In genomic region chr18:23036611-23037259, GRCh38 we compare ENCODE assay signal across 16 cellular contexts.
A peak's percentile ranks its signal among the peaks of the same experiment; 100 is the strongest.
DNase-seq lines count a peak whose midpoint lies in the region; ATAC-seq and TF ChIP-seq lines count a peak whose summit lies in the region.
"Had no signal": no experiment of that assay in that cellular context is flagged by ENCODE, and none has a peak within 500 bp of the region (broad histone marks: within the 10 kb centered on the region; RNA-seq: fewer than 3 reads in every experiment).

No MANE protein-coding gene starts in this region.

- H2BK5ac ChIP-seq in trophoblast cell (ENCODE audit: low read depth, low read length, poor library complexity): no peak overlapping the region

- H3K4me3 ChIP-seq in HUES64 (ENCODE audit: low read length): no peak overlapping the region
- H3K4me3 ChIP-seq in PC-9: no peak overlapping the region
- H3K4me3 ChIP-seq in iPS-18a (ENCODE audit: low read length): no peak overlapping the region
- H3K4me3 ChIP-seq in trophoblast cell (ENCODE audit: low read depth, low read length): no peak overlapping the region
- H3K4me3 ChIP-seq in esophagus squamous epithelium: no peak overlapping the region

- peaks cover 35% of the 10 kb centered on the region for H3F3A ChIP-seq in PC-9 (ENCODE audit: insufficient read depth, low read depth)

- no peak overlapping the region for H3K23ac ChIP-seq in trophoblast cell (ENCODE audit: low read length)

- DNase-seq in PC-9 (peak; percentile 29 to 81), trophoblast cell (peak; percentile 76), T-helper 17 cell (no peak), esophagus squamous epithelium (lab: John Stamatoyannopoulos, UW) (no peak)
- no peak for DNase-seq in stimulated activated naive CD4-positive, alpha-beta T cell (lab: John Stamatoyannopoulos, UW)
- DNase-seq: ACHN, C1 segment of cervical spinal cord, KG1, MV-4-11, NCI-H1694 treated with DMSO at 0.1 percent for 48 hours, NCI-H510A treated with DMSO at 0.1 percent for 48 hours, NCI-H774, RPMI8226, SHP77 treated with DMSO at 0.1 percent for 48 hours had no signal

- H3K9me3 ChIP-seq in HUES64 (ENCODE audit: insufficient read depth, low read depth, low read length) (no peaks in the 10 kb centered on the region), PC-9 (ENCODE audit: insufficient read depth, low read depth) (no peaks in the 10 kb centered on the region), iPS-18a (ENCODE audit: control insufficient read depth, low read depth, low read length) (no peaks in the 10 kb centered on the region), trophoblast cell (ENCODE audit: insufficient read depth, low read depth, low read length) (no peaks in the 10 kb centered on the region), T-helper 17 cell (ENCODE audit: control insufficient read depth, low read length, poor library complexity, severe bottlenecking) (no peaks in the 10 kb centered on the region), esophagus squamous epithelium (no peaks in the 10 kb centered on the region)

- no peaks in the 10 kb centered on the region for H3K79me1 ChIP-seq in trophoblast cell (ENCODE audit: low read length)

- H3K4me2 ChIP-seq in PC-9 (0 out of 2 replicates have a peak overlapping the region, but pooled peaks have one; percentile 28), trophoblast cell (ENCODE audit: low read length) (no peak overlapping the region)

- no peak overlapping the region for H3K18ac ChIP-seq in trophoblast cell (ENCODE audit: low read length)

- no peak overlapping the region for H2AFZ ChIP-seq in PC-9
- no peak overlapping the region for H2AFZ ChIP-seq in trophoblast cell (ENCODE audit: insufficient read depth, low read length, poor library complexity)

- no peak overlapping the region for H4K91ac ChIP-seq in trophoblast cell (ENCODE audit: low read depth, low read length)

- no peak for ATAC-seq in T-helper 17 cell

- CTCF ChIA-PET in PC-9 (lab: Charles Lee): interaction anchor here (0.6 kb wide), 2 partner anchors 491 to 772 kb away, joined by 3 to 8 read pairs; no protein-coding TSS in a partner anchor

- H4K20me1 ChIP-seq in PC-9 (ENCODE audit: insufficient read depth): no peaks in the 10 kb centered on the region

- H3K4me1 Mint-ChIP-seq in T-helper 17 cell: peaks cover 2% of the 10 kb centered on the region

- no peaks in the 10 kb centered on the region for H3K9me2 ChIP-seq in PC-9 (ENCODE audit: insufficient read depth)

- H3K27ac Mint-ChIP-seq in T-helper 17 cell: no peak overlapping the region

- no peaks in the 10 kb centered on the region for H3K27me3 ChIP-seq in HUES64 (ENCODE audit: insufficient read depth, low read length)
- H3K27me3 ChIP-seq in PC-9 (ENCODE audit: insufficient read depth, low read depth): no peaks in the 10 kb centered on the region
- H3K27me3 ChIP-seq in iPS-18a (ENCODE audit: control insufficient read depth, insufficient read depth, low read length): no peaks in the 10 kb centered on the region
- no peaks in the 10 kb centered on the region for H3K27me3 ChIP-seq in trophoblast cell (ENCODE audit: insufficient read depth, low read length)
- peaks cover 0 to 4% (median 0%) of the 10 kb centered on the region in 4 donors for H3K27me3 ChIP-seq in esophagus squamous epithelium

- BruUV-seq in PC-9 (replicated peaks; lab: Mats Ljungman, UMichigan): no TSS peak

- intact Hi-C loops in PC-9 (cut with micrococcal nuclease; ENCODE audit: unreplicated experiment) (no loop called here), esophagus squamous epithelium (cut with DNase I) (no loop called here)

- H4K8ac ChIP-seq in trophoblast cell (ENCODE audit: low read depth, low read length): no peak overlapping the region

- H3K79me2 ChIP-seq in PC-9 (ENCODE audit: low read depth) (no peaks in the 10 kb centered on the region), trophoblast cell (ENCODE audit: control insufficient read depth, insufficient read depth, low read length, poor library complexity) (no peaks in the 10 kb centered on the region)

- whole genome bisulfite sequencing in HUES64: 77% methylated on average over 5 of the region's 5 CpGs
- WGBS in trophoblast cell (ENCODE audit: extremely low coverage, insufficient coverage, insufficient read length): no CpG with 5 or more reads among the region's 5 CpGs
- 81 to 82% methylated on average over 5 of the region's 5 CpGs for WGBS in esophagus squamous epithelium, 2 donors

- TF ChIP-seq CTCF in PC-9 (conservative IDR thresholded peaks at IDR 0.05): no peak
- TF ChIP-seq CTCF in esophagus squamous epithelium (IDR thresholded peaks at IDR 0.05): no peak

- no peak overlapping the region for H2BK120ac ChIP-seq in trophoblast cell (ENCODE audit: insufficient read depth, low read length, poor library complexity)

- no peak for TF ChIP-seq POLR2A in esophagus squamous epithelium (IDR thresholded peaks at IDR 0.05)

- no peak overlapping the region for H3K4ac ChIP-seq in trophoblast cell (ENCODE audit: low read depth, low read length)

- H2AK5ac ChIP-seq in trophoblast cell (ENCODE audit: low read length): no peak overlapping the region

- H3K36me3 ChIP-seq in HUES64 (ENCODE audit: insufficient read depth, low read length) (no peaks in the 10 kb centered on the region), PC-9 (ENCODE audit: low read depth) (no peaks in the 10 kb centered on the region), iPS-18a (ENCODE audit: control insufficient read depth, low read depth, low read length) (no peaks in the 10 kb centered on the region), trophoblast cell (ENCODE audit: control insufficient read depth in 1 of 2, insufficient read depth in 2 of 2, low read length in 2 of 2) (no peaks in the 10 kb centered on the region), esophagus squamous epithelium (no peaks in the 10 kb centered on the region)

- no peak overlapping the region for H4K12ac ChIP-seq in trophoblast cell (ENCODE audit: low read depth, low read length)

- H3K36me3 Mint-ChIP-seq in T-helper 17 cell (ENCODE audit: low read depth): no peaks in the 10 kb centered on the region

- POLR2A ChIA-PET in PC-9 (lab: Charles Lee; ENCODE audit: unreplicated experiment): no interaction called here

- H3K9ac ChIP-seq in HUES64 (ENCODE audit: low read depth, low read length) (no peak overlapping the region), iPS-18a (ENCODE audit: low read length) (no peak overlapping the region), trophoblast cell (ENCODE audit: low read length) (no peak overlapping the region)

- H3K27ac ChIP-seq in HUES64 (ENCODE audit: low read depth, low read length): peak overlapping the region; percentile 34; the same call in 1 of the 2 replicates
- H3K27ac ChIP-seq in PC-9: peak overlapping the region; percentile 56
- H3K27ac ChIP-seq in iPS-18a (ENCODE audit: low read length): peak overlapping the region; percentile 37
- no peak overlapping the region for H3K27ac ChIP-seq in trophoblast cell (ENCODE audit: low read depth, low read length)
- H3K27ac ChIP-seq in esophagus squamous epithelium: no peak overlapping the region

- H3K27me3 Mint-ChIP-seq in T-helper 17 cell: no peaks in the 10 kb centered on the region

- no peak overlapping the region for H2BK12ac ChIP-seq in trophoblast cell (ENCODE audit: low read length)

- no peak overlapping the region for H3K14ac ChIP-seq in trophoblast cell (ENCODE audit: low read length)

- H3K4me3 Mint-ChIP-seq in T-helper 17 cell: no peak overlapping the region

- peaks cover 26% of the 10 kb centered on the region for H3K4me1 ChIP-seq in HUES64 (ENCODE audit: insufficient read depth, low read length)
- peaks cover 51% of the 10 kb centered on the region for H3K4me1 ChIP-seq in PC-9 (replicated peaks; ENCODE audit: insufficient read depth)
- peaks cover 14% of the 10 kb centered on the region for H3K4me1 ChIP-seq in iPS-18a (ENCODE audit: control insufficient read depth, low read depth, low read length)
- peaks cover 0 to 6% of the 10 kb centered on the region in 2 experiments for H3K4me1 ChIP-seq in trophoblast cell (ENCODE audit: control insufficient read depth in 1 of 2, insufficient read depth in 2 of 2, low read length in 2 of 2)
- H3K4me1 ChIP-seq in esophagus squamous epithelium: peaks cover 0 to 18% (median 5%) of the 10 kb centered on the region in 3 donors

Comparison
In these comparisons a context has a peak if more than half of its experiments do, and no peak if none do; other contexts are left out.
1. H3K27ac ChIP-seq: peak in HUES64 (single experiment), PC-9 (single experiment) and iPS-18a (single experiment); none in trophoblast cell (single experiment) and esophagus squamous epithelium (0 of 4).
2. DNase-seq: peak in PC-9 (2 of 2) and trophoblast cell (2 of 2); none in T-helper 17 cell (0 of 3), esophagus squamous epithelium (single experiment) and stimulated activated naive CD4-positive, alpha-beta T cell (0 of 6).